In genomic region chr1:5842700-5843099, GRCh38 we compare ENCODE assay signal across 7 cellular contexts.
"Had no signal": no experiment of that assay in that cellular context is flagged by ENCODE, and none has a peak within 500 bp of the region (broad histone marks: within the 10 kb centered on the region; RNA-seq: fewer than 3 reads in every experiment).

No MANE protein-coding gene starts in this region.

- DNase-seq: GM23248, GOT3, H9, HCEC 1CT had no signal

- H3K27ac ChIP-seq: GM23248, HL-60 had no signal

- H3K4me3 ChIP-seq: GM23248 had no signal

- H3K9ac ChIP-seq: GM23248 had no signal

- H2AFZ ChIP-seq: GM23248 had no signal

- FAIRE-seq: H54, HepG2 had no signal

- ATAC-seq: HepG2 had no signal
